26 cellular contexts compared by ENCODE assay signal in genomic region chr6:51292659-51293058, GRCh38.
DNase-seq lines count a peak whose midpoint lies in the region; ATAC-seq and TF ChIP-seq lines count a peak whose summit lies in the region.
"Had no signal": no experiment of that assay in that cellular context is flagged by ENCODE, and none has a peak within 500 bp of the region (broad histone marks: within the 10 kb centered on the region; RNA-seq: fewer than 3 reads in every experiment).

No MANE protein-coding gene starts in this region.

- no peaks in the 10 kb centered on the region for H3K36me3 Mint-ChIP-seq in MCF 10A (ENCODE audit: insufficient read depth, unreplicated experiment)
- H3K36me3 Mint-ChIP-seq: activated CD4-positive, alpha-beta memory T cell treated with anti-CD3 and anti-CD28 coated beads for 36 hours; WTC11 had no signal

- H3K4me3 Mint-ChIP-seq in MCF 10A (ENCODE audit: unreplicated experiment) = no peak overlapping the region
- H3K4me3 Mint-ChIP-seq: activated CD4-positive, alpha-beta memory T cell treated with anti-CD3 and anti-CD28 coated beads for 36 hours; T-helper 2 cell treated with Interferon-gamma antibody and Interleukin-4, amounts not matched to agents 5 μg/mL and 100 μg/mL, for 36 hours; WTC11 had no signal

- no peaks in the 10 kb centered on the region for H3K27me3 Mint-ChIP-seq in MCF 10A (ENCODE audit: insufficient read depth, unreplicated experiment)
- H3K27me3 Mint-ChIP-seq: activated CD4-positive, alpha-beta memory T cell treated with anti-CD3 and anti-CD28 coated beads for 36 hours had no signal

- H3K9ac ChIP-seq in colonic mucosa (ENCODE audit: low read depth in 2 of 2, low read length in 2 of 2) = no peak overlapping the region
- H3K9ac ChIP-seq: BLaER1 had no signal

- H3K27me3 ChIP-seq in breast epithelium = no peaks in the 10 kb centered on the region
- H3K27me3 ChIP-seq in brain microvascular endothelial cell (replicated peaks) = no peaks in the 10 kb centered on the region
- H3K27me3 ChIP-seq in kidney epithelial cell (ENCODE audit: control insufficient read depth, insufficient read depth, low read length) = no peaks in the 10 kb centered on the region
- no peaks in the 10 kb centered on the region for H3K27me3 ChIP-seq in colonic mucosa
- no peaks in the 10 kb centered on the region for H3K27me3 ChIP-seq in BE2C
- H3K27me3 ChIP-seq: BLaER1, heart left ventricle, Peyer's patch, spleen, upper lobe of left lung had no signal

- H3K27ac ChIP-seq in breast epithelium = peak overlapping the region in 1 of 2 donors; percentile 43
- peak overlapping the region; percentile 22 for H3K27ac ChIP-seq in brain microvascular endothelial cell
- no peak overlapping the region for H3K27ac ChIP-seq in colonic mucosa
- H3K27ac ChIP-seq: 22Rv1, BLaER1, heart left ventricle, Peyer's patch, SK-N-MC, spleen, upper lobe of left lung had no signal

- no peak for TF ChIP-seq POLR2A in breast epithelium (IDR thresholded peaks at IDR 0.05)

- H3K4me3 ChIP-seq in breast epithelium (no peak overlapping the region), brain microvascular endothelial cell (ENCODE audit: low read depth, low read length) (no peak overlapping the region), kidney epithelial cell (ENCODE audit: low read depth, low read length) (no peak overlapping the region), colonic mucosa (no peak overlapping the region), BE2C (ENCODE audit: low read depth, low read length) (no peak overlapping the region)
- H3K4me3 ChIP-seq: BLaER1, heart left ventricle, Peyer's patch, SK-N-MC, spleen, upper lobe of left lung had no signal

- CTCF ChIA-PET in MCF 10A (lab: Yijun Ruan, JAX) = interaction anchor here (0.7 to 0.8 kb wide), 2 partner anchors 38 to 465 kb away, joined by 3 read pairs; no protein-coding TSS in a partner anchor

- H3K27ac Mint-ChIP-seq in MCF 10A (ENCODE audit: low read depth, unreplicated experiment) = no peak overlapping the region
- H3K27ac Mint-ChIP-seq: activated CD4-positive, alpha-beta memory T cell treated with anti-CD3 and anti-CD28 coated beads for 36 hours; T-helper 2 cell treated with Interferon-gamma antibody and Interleukin-4, amounts not matched to agents 5 μg/mL and 100 μg/mL, for 36 hours; WTC11 had no signal

- H3K36me3 ChIP-seq in breast epithelium (no peaks in the 10 kb centered on the region), brain microvascular endothelial cell (replicated peaks) (no peaks in the 10 kb centered on the region), kidney epithelial cell (ENCODE audit: control insufficient read depth, insufficient read depth, low read length) (no peaks in the 10 kb centered on the region), colonic mucosa (no peaks in the 10 kb centered on the region), BE2C (no peaks in the 10 kb centered on the region)
- H3K36me3 ChIP-seq: BLaER1, heart left ventricle, Peyer's patch, spleen, upper lobe of left lung had no signal

- no peaks in the 10 kb centered on the region for H3K9me3 Mint-ChIP-seq in MCF 10A (ENCODE audit: unreplicated experiment)
- H3K9me3 Mint-ChIP-seq: activated CD4-positive, alpha-beta memory T cell treated with anti-CD3 and anti-CD28 coated beads for 36 hours; T-helper 2 cell treated with Interferon-gamma antibody and Interleukin-4, amounts not matched to agents 5 μg/mL and 100 μg/mL, for 36 hours; WTC11 had no signal

- in situ Hi-C loops in brain microvascular endothelial cell (cut with HindIII; ENCODE audit: low pct_ligation_motif_present, low sequenced_read_pairs) = no loop called here

- intact Hi-C loops in MCF 10A (cut with micrococcal nuclease) = no loop called here
- intact Hi-C loops in breast epithelium (cut with DNase I; ENCODE audit: low total_unique reads) = no loop called here
- intact Hi-C loops in colonic mucosa (cut with DNase I) = no loop called here

- no TSS peak for BruUV-seq in MCF 10A (replicated peaks; lab: Mats Ljungman, UMichigan)

- H3K9me3 ChIP-seq in breast epithelium (no peaks in the 10 kb centered on the region), colonic mucosa (no peaks in the 10 kb centered on the region), BE2C (no peaks in the 10 kb centered on the region)
- H3K9me3 ChIP-seq: BLaER1, heart left ventricle, Peyer's patch, spleen, upper lobe of left lung had no signal

- peaks cover 17% of the 10 kb centered on the region for H3K4me1 Mint-ChIP-seq in MCF 10A (ENCODE audit: insufficient read depth, unreplicated experiment)

- TF ChIP-seq CTCF in MCF 10A (IDR thresholded peaks at IDR 0.05; ENCODE audit: unreplicated experiment) = no peak
- no peak for TF ChIP-seq CTCF in breast epithelium (IDR thresholded peaks at IDR 0.05)
- no peak for TF ChIP-seq CTCF in brain microvascular endothelial cell (IDR thresholded peaks at IDR 0.05; ENCODE audit: low read depth, low read length, missing control alignments)
- TF ChIP-seq CTCF in kidney epithelial cell (IDR thresholded peaks at IDR 0.05; ENCODE audit: insufficient read depth, low read length, poor library complexity, severe bottlenecking) = no peak
- no peak for TF ChIP-seq CTCF in colonic mucosa (IDR thresholded peaks at IDR 0.05)
- no peak for TF ChIP-seq CTCF in BE2C (IDR thresholded peaks at IDR 0.05; ENCODE audit: low read depth, low read length)

- POLR2A ChIA-PET in MCF 10A (lab: Yijun Ruan, JAX) = no interaction called here

- no peak for ATAC-seq in stimulated activated naive CD8-positive, alpha-beta T cell treated with anti-CD3 and anti-CD28 coated beads, Interleukin-15, Interleukin-2, amounts not matched to agents 100 U/mL and 50 U/mL, for 24 hours
- ATAC-seq: heart left ventricle, left ventricle myocardium superior, WTC11 had no signal

- H3K4me1 ChIP-seq in breast epithelium (no peaks in the 10 kb centered on the region), colonic mucosa (no peaks in the 10 kb centered on the region), BE2C (no peaks in the 10 kb centered on the region)
- H3K4me1 ChIP-seq: BLaER1, heart left ventricle, Peyer's patch, spleen, upper lobe of left lung had no signal

- peak; percentile 21 for DNase-seq in MCF 10A (ENCODE audit: unreplicated experiment)
- DNase-seq in breast epithelium (ENCODE audit: low spot score in 2 of 2) = no peak
- DNase-seq in brain microvascular endothelial cell = peak; percentile 43
- peak; percentile 16 for DNase-seq in kidney epithelial cell (ENCODE audit: low read depth)
- DNase-seq in stimulated activated naive CD8-positive, alpha-beta T cell treated with anti-CD3 and anti-CD28 coated beads, Interleukin-15, Interleukin-2, amounts not matched to agents 100 U/mL and 50 U/mL, for 24 hours = no peak
- DNase-seq in colonic mucosa = no peak
- DNase-seq in GM19238 (ENCODE audit: insufficient read length, low spot score) = no peak
- no peak for DNase-seq in BE2C
- DNase-seq: activated CD4-positive, alpha-beta memory T cell treated with anti-CD3 and anti-CD28 coated beads for 36 hours; activated naive CD4-positive, alpha-beta T cell treated with Interleukin-2 at 50 U/mL for 16 hours; activated T-cell treated with anti-CD3 and anti-CD28 coated beads for 4 hours; amniotic stem cell; effector CD8-positive, alpha-beta T cell; H7; heart left ventricle; left ventricle myocardium superior; NCI-H1092 treated with DMSO at 0.1 percent for 48 hours; NCI-H2081; Peyer's patch; spleen; upper lobe of left lung had no signal

Comparison
In these comparisons a context has a peak if more than half of its experiments do, and no peak if none do; other contexts are left out.
1. DNase-seq: peak in MCF 10A (single experiment), brain microvascular endothelial cell (single experiment) and kidney epithelial cell (single experiment); none in breast epithelium (0 of 2), stimulated activated naive CD8-positive, alpha-beta T cell treated with anti-CD3 and anti-CD28 coated beads, Interleukin-15, Interleukin-2, amounts not matched to agents 100 U/mL and 50 U/mL, for 24 hours (single experiment), colonic mucosa (single experiment), GM19238 (single experiment) and BE2C (single experiment).